8 cellular contexts compared by ENCODE assay signal in the genomic region with DNA sequence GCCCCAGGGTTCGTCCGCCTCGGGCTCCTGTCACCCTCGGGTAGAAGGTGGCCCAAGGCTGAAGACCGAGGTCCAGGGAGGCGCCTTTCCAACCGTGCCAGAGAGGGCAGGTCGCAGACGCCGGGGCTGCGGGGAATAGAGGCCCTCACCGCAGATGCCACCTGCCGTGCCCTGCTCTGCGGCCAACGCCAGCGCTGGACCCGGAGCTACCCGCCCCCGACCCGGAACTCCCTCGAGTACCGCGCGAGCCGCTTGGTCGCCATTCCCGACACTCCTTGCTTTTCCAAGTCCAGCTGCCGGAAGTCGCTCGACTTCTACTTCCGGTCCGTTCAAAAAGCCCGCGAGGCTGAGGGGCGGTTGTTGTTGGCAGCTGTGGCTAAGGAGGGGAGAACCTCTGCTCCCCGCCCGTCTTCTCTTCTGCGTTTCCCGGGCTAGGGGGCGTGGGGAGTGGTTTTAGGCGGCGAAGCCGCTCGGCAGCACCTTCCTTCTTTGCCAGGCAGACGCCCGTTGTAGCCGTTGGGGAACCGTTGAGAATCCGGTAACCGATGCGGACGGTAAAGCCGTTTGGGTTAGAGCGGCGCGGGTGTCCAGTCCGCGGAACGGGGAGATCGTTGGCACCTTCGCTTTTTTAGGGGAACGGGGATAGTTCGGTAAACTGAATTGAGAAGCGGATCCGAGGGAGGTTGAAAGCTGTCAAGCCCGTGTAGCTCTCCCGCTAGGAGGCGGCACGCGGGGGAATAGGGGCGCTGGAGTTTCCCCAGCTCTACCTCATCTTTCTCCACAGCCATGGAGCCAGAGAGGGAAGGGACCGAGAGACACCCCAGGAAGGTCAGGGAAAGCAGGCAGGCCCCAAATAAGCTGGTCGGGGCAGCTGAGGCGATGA. TPM values are rescaled to one million over a fixed set of nuclear protein-coding genes. Genes with fewer than 3 reads are reported as not detected.
DNase-seq lines count a peak whose midpoint lies in the region; ATAC-seq and TF ChIP-seq lines count a peak whose summit lies in the region.

A gene with protein sequence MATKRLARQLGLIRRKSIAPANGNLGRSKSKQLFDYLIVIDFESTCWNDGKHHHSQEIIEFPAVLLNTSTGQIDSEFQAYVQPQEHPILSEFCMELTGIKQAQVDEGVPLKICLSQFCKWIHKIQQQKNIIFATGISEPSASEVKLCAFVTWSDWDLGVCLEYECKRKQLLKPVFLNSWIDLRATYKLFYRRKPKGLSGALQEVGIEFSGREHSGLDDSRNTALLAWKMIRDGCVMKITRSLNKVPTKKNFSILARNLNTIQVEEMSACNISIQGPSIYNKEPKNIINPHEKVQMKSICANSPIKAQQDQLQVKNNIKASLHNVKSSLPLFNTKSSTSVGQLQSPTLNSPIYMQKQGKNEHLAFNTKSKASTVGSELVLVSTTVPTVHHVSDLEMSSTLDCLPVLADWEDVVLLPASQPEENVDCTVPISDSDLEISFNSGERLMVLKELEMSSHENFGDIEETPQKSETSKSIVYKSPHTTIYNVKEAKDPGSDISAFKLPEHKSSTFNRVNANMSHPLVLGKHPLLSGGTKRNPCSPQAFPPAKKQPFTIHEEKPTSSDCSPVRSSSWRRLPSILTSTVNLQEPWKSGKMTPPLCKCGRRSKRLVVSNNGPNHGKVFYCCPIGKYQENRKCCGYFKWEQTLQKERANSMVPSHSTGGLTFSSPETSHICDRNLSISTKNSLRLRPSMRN (minus strand): TSS at position 305 of the 883 bp plus-strand sequence. CDS start 42 bp downstream, at position 263.
Gene REXO5, plus strand, starts transcription at position 360 of the 883 bp plus-strand sequence. Its CDS starts 427 bp downstream, at position 787.

- intact Hi-C loops in cardiac septum (cut with DNase I) (loop anchor here (2.0 to 10.0 kb wide), 3 partner anchors 46 to 98 kb away; partner anchors contain the start of genes DCUN1D3, LYRM1 and THUMPD1), transverse colon (cut with DNase I; ENCODE audit: low total_unique reads) (loop anchor here (10.0 kb wide), 1 partner anchor 498 kb away; no protein-coding TSS in a partner anchor)

- peak within 1 kb of the TSS; percentile 70 for H2BK5ac ChIP-seq in trophoblast cell (ENCODE audit: low read depth, low read length, poor library complexity)

- TF ChIP-seq CTCF in GM12865 (IDR thresholded peaks at IDR 0.05; ENCODE audit: insufficient read depth, low read depth, low read length, missing control alignments) (peak; percentile 52), transverse colon (IDR thresholded peaks at IDR 0.05) (peak; percentile 16 to 44 (median 39))

- peak within 1 kb of the TSS; percentile 84 for H3K4me2 ChIP-seq in trophoblast cell (ENCODE audit: low read length)

- H3K36me3 ChIP-seq in trophoblast cell (ENCODE audit: control insufficient read depth in 1 of 2, insufficient read depth in 2 of 2, low read length in 2 of 2) (peaks cover 0 to 2% of the 10 kb centered on the region in 2 experiments), transverse colon (peaks cover 0 to 8% (median 4%) of the 10 kb centered on the region in 4 donors)

- peaks cover 23% of the 10 kb centered on the region for H3K4me1 Mint-ChIP-seq in activated naive CD8-positive, alpha-beta T cell treated with anti-CD3 and anti-CD28 coated beads, Interleukin-2, amount 50 U/mL, for 24 hours

- peak within 1 kb of the TSS; percentile 97 for H3K27ac Mint-ChIP-seq in activated naive CD8-positive, alpha-beta T cell treated with anti-CD3 and anti-CD28 coated beads, Interleukin-2, amount 50 U/mL, for 24 hours

- peak within 1 kb of the TSS; percentile 72 for H2BK120ac ChIP-seq in trophoblast cell (ENCODE audit: insufficient read depth, low read length, poor library complexity)

- in situ Hi-C loops in transverse colon (cut with MboI; ENCODE audit: low pct_ligation_motif_present in 1 of 4, low pct_unique_long_range_greater_than_20kb in 1 of 4, low sequenced_read_pairs in 3 of 4), result no loop called here

- H3K18ac ChIP-seq in trophoblast cell (ENCODE audit: low read length), result peak within 1 kb of the TSS; percentile 85

- H3K4me3 ChIP-seq in GM12865 (ENCODE audit: low read depth, low read length) (peak within 1 kb of the TSS; percentile 77), trophoblast cell (ENCODE audit: low read depth, low read length) (peak within 1 kb of the TSS; percentile 93), transverse colon (peak within 1 kb of the TSS; percentile 61 to 80 (median 74))

- no CpG with 5 or more reads among the region's 74 CpGs for WGBS in trophoblast cell (ENCODE audit: extremely low coverage, insufficient coverage, insufficient read length)
- WGBS in transverse colon (ENCODE audit: low coverage in 1 of 2), 2 donors, result 0% methylated on average over 71 of the region's 74 CpGs; no CpG with 5 or more reads in 1 of the 2 donors

- peaks cover 4% of the 10 kb centered on the region for H3K79me2 ChIP-seq in trophoblast cell (ENCODE audit: control insufficient read depth, insufficient read depth, low read length, poor library complexity)

- H4K8ac ChIP-seq in trophoblast cell (ENCODE audit: low read depth, low read length), result peak within 1 kb of the TSS; percentile 98

- no peak within 1 kb of the TSS for H2BK12ac ChIP-seq in trophoblast cell (ENCODE audit: low read length)

- DNase-seq in GM12865 (ENCODE audit: low read depth) (peak; percentile 94), NCI-H1417 (lab: John Stamatoyannopoulos, UW) (peak; percentile 92 to 98 (median 96)), SW480 (ENCODE audit: low spot score) (peak; percentile 94), cardiac septum (ENCODE audit: low spot score) (peak; percentile 95), trophoblast cell (peak; percentile 96 to 98), transverse colon (peak; percentile 94)
- DNase-seq in activated naive CD8-positive, alpha-beta T cell treated with anti-CD3 and anti-CD28 coated beads, Interleukin-2, amount 50 U/mL, for 24 hours, result peak; percentile 81

- peak within 1 kb of the TSS; percentile 83 for H4K91ac ChIP-seq in trophoblast cell (ENCODE audit: low read depth, low read length)

- H3K14ac ChIP-seq in trophoblast cell (ENCODE audit: low read length), result peak within 1 kb of the TSS; percentile 67

- ATAC-seq in HG02678 (IDR thresholded peaks at IDR 0.05; ENCODE audit: unreplicated experiment), result peak; percentile 84
- peak; percentile 94 for ATAC-seq in activated naive CD8-positive, alpha-beta T cell treated with anti-CD3 and anti-CD28 coated beads, Interleukin-2, amount 50 U/mL, for 24 hours

- no peaks in the 10 kb centered on the region for H3K27me3 Mint-ChIP-seq in activated naive CD8-positive, alpha-beta T cell treated with anti-CD3 and anti-CD28 coated beads, Interleukin-2, amount 50 U/mL, for 24 hours

- H3K9me3 ChIP-seq in trophoblast cell (ENCODE audit: insufficient read depth, low read depth, low read length) (no peaks in the 10 kb centered on the region), transverse colon (no peaks in the 10 kb centered on the region)

- peak within 1 kb of the TSS; percentile 98 for H3K4me3 Mint-ChIP-seq in activated naive CD8-positive, alpha-beta T cell treated with anti-CD3 and anti-CD28 coated beads, Interleukin-2, amount 50 U/mL, for 24 hours

- no peak for TF ChIP-seq EP300 in transverse colon (IDR thresholded peaks at IDR 0.05; ENCODE audit: low read depth)

- H3K9ac ChIP-seq in trophoblast cell (ENCODE audit: low read length), result peak within 1 kb of the TSS; percentile 99

- peak within 1 kb of the TSS; percentile 74 for H3K27ac ChIP-seq in trophoblast cell (ENCODE audit: low read depth, low read length)
- H3K27ac ChIP-seq in transverse colon, result peak within 1 kb of the TSS; percentile 91 to 93 (median 92)

- no peaks in the 10 kb centered on the region for H3K9me3 Mint-ChIP-seq in activated naive CD8-positive, alpha-beta T cell treated with anti-CD3 and anti-CD28 coated beads, Interleukin-2, amount 50 U/mL, for 24 hours

- H3K4me1 ChIP-seq in trophoblast cell (ENCODE audit: control insufficient read depth in 1 of 2, insufficient read depth in 2 of 2, low read length in 2 of 2), result peaks cover 0 to 2% of the 10 kb centered on the region in 2 experiments
- H3K4me1 ChIP-seq in transverse colon, result peaks cover 0 to 16% (median 4%) of the 10 kb centered on the region in 4 donors

- H2AFZ ChIP-seq in trophoblast cell (ENCODE audit: insufficient read depth, low read length, poor library complexity), result peak within 1 kb of the TSS; percentile 91

- peak within 1 kb of the TSS; percentile 93 for H3K4ac ChIP-seq in trophoblast cell (ENCODE audit: low read depth, low read length)

- H3K27me3 ChIP-seq in trophoblast cell (ENCODE audit: insufficient read depth, low read length), result no peaks in the 10 kb centered on the region
- H3K27me3 ChIP-seq in transverse colon, result no peaks in the 10 kb centered on the region

- TF ChIP-seq POLR2A in transverse colon (IDR thresholded peaks at IDR 0.05), result peak; percentile 75

- H3K23ac ChIP-seq in trophoblast cell (ENCODE audit: low read length), result peak within 1 kb of the TSS; percentile 47

- H2AK5ac ChIP-seq in trophoblast cell (ENCODE audit: low read length), result no peak within 1 kb of the TSS

- H4K12ac ChIP-seq in trophoblast cell (ENCODE audit: low read depth, low read length), result peak within 1 kb of the TSS; percentile 80

- H3K36me3 Mint-ChIP-seq in activated naive CD8-positive, alpha-beta T cell treated with anti-CD3 and anti-CD28 coated beads, Interleukin-2, amount 50 U/mL, for 24 hours (ENCODE audit: low read depth), result peaks cover 8% of the 10 kb centered on the region

- peaks cover 8% of the 10 kb centered on the region for H3K79me1 ChIP-seq in trophoblast cell (ENCODE audit: low read length)

RNA-seq across cellular contexts. Expression of the first gene that starts in this region (rescaled TPM):
- total RNA-seq in cardiac septum (9.8 TPM), transverse colon (10 to 100 TPM in 3 of 4 donors, 1 to 10 TPM in 1; 9.0 to 55.1 (median 30.0) TPM)
- polyA plus RNA-seq in trophoblast cell (2013), result 8.9 and 11.0 TPM in 2 replicates

RNA-seq across cellular contexts. Expression of gene REXO5, which starts in this region (rescaled TPM):
- total RNA-seq in cardiac septum, result 3.0 TPM
- polyA plus RNA-seq in trophoblast cell (2013), result 2.0 and 2.6 TPM in 2 replicates
- total RNA-seq in transverse colon, result 10 to 100 TPM in 1 of 4 donors, 1 to 10 TPM in 3; 4.1 to 17.5 (median 6.4) TPM

Comparison
In these comparisons a context has a peak if more than half of its experiments do, and no peak if none do; other contexts are left out.
1. Peak in every context shown above with its lines: DNase-seq, ATAC-seq, H3K4me3 ChIP-seq and H3K27ac ChIP-seq.